Comparison of ENCODE assay signal across 35 cellular contexts in genomic region chrX:112714357-112714918, GRCh38. TPM values are rescaled to one million over a fixed set of nuclear protein-coding genes. Genes with fewer than 3 reads are reported as not detected.
"Had no signal": no experiment of that assay in that cellular context is flagged by ENCODE, and none has a peak within 500 bp of the region (broad histone marks: within the 10 kb centered on the region; RNA-seq: fewer than 3 reads in every experiment).

No MANE protein-coding gene starts in this region.

- H3K4me3 Mint-ChIP-seq: activated B cell treated with CpG ODN at 0.5 μM for 24 hours; activated CD4-positive, alpha-beta T cell treated with anti-CD3 and anti-CD28 coated beads for 36 hours; activated CD4-positive, alpha-beta T cell treated with anti-CD3 and anti-CD28 coated beads, Interleukin-2, amount 10 ng/mL, durations not matched to agents 7 days and 5 days; activated CD8-positive, alpha-beta T cell treated with anti-CD3 and anti-CD28 coated beads, Interleukin-2, amount 10 ng/mL, durations not matched to agents 7 days and 5 days; activated naive CD4-positive, alpha-beta T cell treated with anti-CD3 and anti-CD28 coated beads, Interleukin-2, amount 10 ng/mL, durations not matched to agents 7 days and 5 days; activated naive CD8-positive, alpha-beta T cell; activated naive CD8-positive, alpha-beta T cell treated with anti-CD3 and anti-CD28 coated beads, Interleukin-2, amount 50 U/mL, for 24 hours; activated T-cell treated with anti-CD3 and anti-CD28 coated beads, Interleukin-2, amount 50 U/mL, for 24 hours; T-cell had no signal

- H3K4me3 ChIP-seq: ascending aorta, body of pancreas, breast epithelium had no signal

- H3K27ac Mint-ChIP-seq: activated B cell treated with CpG ODN at 0.5 μM for 24 hours; activated CD4-positive, alpha-beta T cell treated with anti-CD3 and anti-CD28 coated beads for 36 hours; activated CD4-positive, alpha-beta T cell treated with anti-CD3 and anti-CD28 coated beads, Interleukin-2, amount 10 ng/mL, durations not matched to agents 7 days and 5 days; activated CD8-positive, alpha-beta T cell treated with anti-CD3 and anti-CD28 coated beads, Interleukin-2, amount 10 ng/mL, durations not matched to agents 7 days and 5 days; activated naive CD4-positive, alpha-beta T cell treated with anti-CD3 and anti-CD28 coated beads, Interleukin-2, amount 10 ng/mL, durations not matched to agents 7 days and 5 days; activated naive CD8-positive, alpha-beta T cell; activated naive CD8-positive, alpha-beta T cell treated with anti-CD3 and anti-CD28 coated beads, Interleukin-2, amount 50 U/mL, for 24 hours; activated T-cell treated with anti-CD3 and anti-CD28 coated beads, Interleukin-2, amount 50 U/mL, for 24 hours; T-cell had no signal

- H3K27ac ChIP-seq: ascending aorta, body of pancreas, breast epithelium, RWPE1, VCaP had no signal

- H3K36me3 Mint-ChIP-seq: activated naive CD4-positive, alpha-beta T cell treated with anti-CD3 and anti-CD28 coated beads, Interleukin-2, amount 10 ng/mL, durations not matched to agents 7 days and 5 days; activated naive CD8-positive, alpha-beta T cell; T-cell had no signal

- FAIRE-seq: RCC 7860 had no signal

- H3K9me3 ChIP-seq: ascending aorta, body of pancreas, breast epithelium had no signal

- DNase-seq: activated B cell treated with CpG ODN at 0.5 μM for 24 hours; activated CD4-positive, alpha-beta T cell treated with anti-CD3 and anti-CD28 coated beads for 36 hours; activated CD4-positive, alpha-beta T cell treated with anti-CD3 and anti-CD28 coated beads, Interleukin-2, amount 10 ng/mL, durations not matched to agents 7 days and 5 days; activated CD4-positive, alpha-beta T cell treated with anti-CD3 and anti-CD28 coated beads, Interleukin-2, amount 50 U/mL, for 48 hours; activated CD8-positive, alpha-beta T cell treated with anti-CD3 and anti-CD28 coated beads, Interleukin-2, amount 10 ng/mL, durations not matched to agents 7 days and 5 days; activated effector memory CD4-positive, alpha-beta T cell treated with Interleukin-2 at 50 U/mL for 16 hours; activated naive CD4-positive, alpha-beta T cell treated with anti-CD3 and anti-CD28 coated beads, Interleukin-2, amount 10 ng/mL, durations not matched to agents 7 days and 5 days; activated naive CD8-positive, alpha-beta T cell treated with anti-CD3 and anti-CD28 coated beads, Interleukin-2, amount 50 U/mL, for 24 hours; activated T-cell treated with anti-CD3 and anti-CD28 coated beads, Interleukin-2, amount 50 U/mL, for 24 hours; amygdala; body of pancreas; NCI-H1105 treated with DMSO at 0.1 percent for 48 hours; NCI-H1436 treated with DMSO at 0.1 percent for 48 hours; NCI-H1694 treated with DMSO at 0.1 percent for 48 hours; NCI-H2029; NCI-H2107; NCI-H2171; NCI-H510A; NCI-H526; NCI-H748 treated with DMSO at 0.1 percent for 48 hours; NK-92 treated with Interleukin-12 subunit alpha and Interleukin-12 subunit beta, amount 100 ng/mL, for 24 hours; PC-3; SIG-M5; T-cell; T-helper 2 cell; T-helper 9 cell had no signal

- H3K4me1 ChIP-seq: ascending aorta, body of pancreas, breast epithelium had no signal

- H3K4me1 Mint-ChIP-seq: activated B cell treated with CpG ODN at 0.5 μM for 24 hours; activated CD4-positive, alpha-beta T cell treated with anti-CD3 and anti-CD28 coated beads for 36 hours; activated CD4-positive, alpha-beta T cell treated with anti-CD3 and anti-CD28 coated beads, Interleukin-2, amount 10 ng/mL, durations not matched to agents 7 days and 5 days; activated naive CD4-positive, alpha-beta T cell treated with anti-CD3 and anti-CD28 coated beads, Interleukin-2, amount 10 ng/mL, durations not matched to agents 7 days and 5 days; activated naive CD8-positive, alpha-beta T cell treated with anti-CD3 and anti-CD28 coated beads, Interleukin-2, amount 50 U/mL, for 24 hours; T-cell had no signal

- H3K36me3 ChIP-seq: ascending aorta, breast epithelium had no signal

- H3K9me3 Mint-ChIP-seq: activated B cell treated with CpG ODN at 0.5 μM for 24 hours; activated naive CD4-positive, alpha-beta T cell treated with anti-CD3 and anti-CD28 coated beads, Interleukin-2, amount 10 ng/mL, durations not matched to agents 7 days and 5 days; activated naive CD8-positive, alpha-beta T cell treated with anti-CD3 and anti-CD28 coated beads, Interleukin-2, amount 50 U/mL, for 24 hours; activated T-cell treated with anti-CD3 and anti-CD28 coated beads, Interleukin-2, amount 50 U/mL, for 24 hours; T-cell had no signal

- H3K27me3 Mint-ChIP-seq: activated B cell treated with CpG ODN at 0.5 μM for 24 hours; activated CD4-positive, alpha-beta T cell treated with anti-CD3 and anti-CD28 coated beads, Interleukin-2, amount 10 ng/mL, durations not matched to agents 7 days and 5 days; activated naive CD4-positive, alpha-beta T cell treated with anti-CD3 and anti-CD28 coated beads, Interleukin-2, amount 10 ng/mL, durations not matched to agents 7 days and 5 days; activated naive CD8-positive, alpha-beta T cell treated with anti-CD3 and anti-CD28 coated beads, Interleukin-2, amount 50 U/mL, for 24 hours had no signal

- ATAC-seq: activated CD4-positive, alpha-beta T cell treated with anti-CD3 and anti-CD28 coated beads for 36 hours; activated CD8-positive, alpha-beta T cell treated with anti-CD3 and anti-CD28 coated beads, Interleukin-2, amount 10 ng/mL, durations not matched to agents 7 days and 5 days; activated naive CD8-positive, alpha-beta T cell treated with anti-CD3 and anti-CD28 coated beads, Interleukin-2, amount 50 U/mL, for 24 hours; body of pancreas; PC-3; Right ventricle myocardium inferior; SK-N-SH treated with all-trans-retinoic acid at 6 μM for 48 hours; T-cell had no signal

- H3K27me3 ChIP-seq: ascending aorta, body of pancreas had no signal

RNA-seq across cellular contexts. Expression of gene LHFPL1, which starts 34.7 kb away (rescaled TPM):
- total RNA-seq: activated B cell treated with CpG ODN at 0.5 μM for 24 hours, ascending aorta, body of pancreas, MCF 10A, PC-3 had no signal
